ENCODE assay signal across 1 cellular context in genomic region chr9:93060746-93061259, GRCh38.
A peak's percentile ranks its signal among the peaks of the same experiment; 100 is the strongest.
TF ChIP-seq lines count a peak whose summit lies in the region.

No MANE protein-coding gene starts in this region.

TF ChIP-seq in HepG2, 621 proteins besides CTCF, POLR2A, EP300 and RAD21:
- TF ChIP-seq ZNF121 (CRISPR knock-in tag; IDR thresholded peaks at IDR 0.05) (0 out of 2 replicates have a peak, but pooled peaks have one; percentile 17), ZNF143 (CRISPR knock-in tag; IDR thresholded peaks at IDR 0.05) (peak; percentile 45; the same call in 1 of the 2 replicates), ONECUT2 (CRISPR knock-in tag; IDR thresholded peaks at IDR 0.05) (no peak), FOXJ3 (CRISPR knock-in tag; IDR thresholded peaks at IDR 0.05; ENCODE audit: borderline replicate concordance) (no peak), BATF2 (CRISPR knock-in tag; IDR thresholded peaks at IDR 0.05) (no peak), ZNF720 (CRISPR knock-in tag; IDR thresholded peaks at IDR 0.05) (no peak), GABPA (IDR thresholded peaks at IDR 0.05; ENCODE audit: low read depth, low read length) (no peak), GABPA (CRISPR knock-in tag; IDR thresholded peaks at IDR 0.05; ENCODE audit: low read depth) (0 out of 2 replicates have a peak, but pooled peaks have one; percentile 22), SALL1 (CRISPR knock-in tag; IDR thresholded peaks at IDR 0.05) (0 out of 2 replicates have a peak, but pooled peaks have one; percentile 7)
